Comparison of ENCODE assay signal across 24 cellular contexts in the genomic region with DNA sequence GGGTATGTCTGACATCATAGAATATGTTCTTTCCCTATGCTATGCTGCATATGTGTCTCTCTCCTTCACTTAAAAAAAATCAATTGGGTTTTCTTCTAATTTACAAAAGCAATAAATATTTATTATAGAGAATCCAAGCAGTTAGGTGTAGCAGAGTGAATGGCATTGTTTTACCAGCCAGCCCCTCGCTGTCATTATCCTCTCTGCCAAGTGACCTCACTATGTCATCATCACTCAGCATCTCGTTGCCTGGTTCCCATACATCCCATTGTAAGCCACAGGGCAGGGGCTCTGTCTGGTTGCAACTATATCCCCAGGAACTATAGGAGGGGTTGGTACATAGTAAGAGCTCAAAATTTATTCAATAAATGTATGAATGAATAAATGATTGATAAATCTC. TPM values are rescaled to one million over a fixed set of nuclear protein-coding genes. Genes with fewer than 3 reads are reported as not detected.
DNase-seq lines count a peak whose midpoint lies in the region; ATAC-seq and TF ChIP-seq lines count a peak whose summit lies in the region.
"Had no signal": no experiment of that assay in that cellular context is flagged by ENCODE, and none has a peak within 500 bp of the region (broad histone marks: within the 10 kb centered on the region; RNA-seq: fewer than 3 reads in every experiment).

No MANE protein-coding gene starts in this region.

- no TSS peak for BruUV-seq in PC-3 (replicated peaks; lab: Mats Ljungman, UMichigan)

- POLR2A ChIA-PET in PC-3 (lab: Charles Lee; ENCODE audit: unreplicated experiment), result no interaction called here

- TF ChIP-seq RAD21 in neural cell (conservative IDR thresholded peaks at IDR 0.05), result no peak

- H3K9me3 ChIP-seq in neural cell (ENCODE audit: low read length) (no peaks in the 10 kb centered on the region), PC-3 (ENCODE audit: low read length) (no peaks in the 10 kb centered on the region)
- H3K9me3 ChIP-seq: BLaER1, Peyer's patch had no signal

- H3K36me3 ChIP-seq in neural cell (ENCODE audit: insufficient read depth, low read length), result no peaks in the 10 kb centered on the region
- no peaks in the 10 kb centered on the region for H3K36me3 ChIP-seq in PC-3 (ENCODE audit: low read depth, low read length)
- H3K36me3 ChIP-seq: BLaER1, Peyer's patch had no signal

- no peaks in the 10 kb centered on the region for H3K79me2 ChIP-seq in neural cell (replicated peaks; ENCODE audit: insufficient read depth, low read length)
- no peaks in the 10 kb centered on the region for H3K79me2 ChIP-seq in PC-3 (ENCODE audit: low read length)

- TF ChIP-seq EP300 in neural cell (conservative IDR thresholded peaks at IDR 0.05; ENCODE audit: poor library complexity, severe bottlenecking), result no peak

- no peaks in the 10 kb centered on the region for H3K27me3 ChIP-seq in neural cell (ENCODE audit: insufficient read depth, low read depth, low read length)
- H3K27me3 ChIP-seq in PC-3 (ENCODE audit: low read length), result no peaks in the 10 kb centered on the region; the same call in 1 of the 2 replicates
- H3K27me3 ChIP-seq: BLaER1, Peyer's patch had no signal

- no peaks in the 10 kb centered on the region for H3K4me1 ChIP-seq in PC-3 (ENCODE audit: insufficient read depth, low read length)
- H3K4me1 ChIP-seq: BLaER1, Peyer's patch had no signal

- ATAC-seq in PC-3 (no peak), HG03139 (IDR thresholded peaks at IDR 0.05; ENCODE audit: unreplicated experiment) (no peak)
- ATAC-seq: GM12878, HCT116 had no signal

- H3K4me3 ChIP-seq in neural cell (ENCODE audit: low read length) (no peak overlapping the region), PC-3 (ENCODE audit: low read length) (no peak overlapping the region)
- H3K4me3 ChIP-seq: BLaER1, GM12878, Peyer's patch, SK-N-MC had no signal

- no peak overlapping the region for H2AFZ ChIP-seq in neural cell (ENCODE audit: low read depth, low read length)
- no peak overlapping the region for H2AFZ ChIP-seq in PC-3 (ENCODE audit: low read length)

- in situ Hi-C loops in G401 (cut with HindIII; ENCODE audit: low sequenced_read_pairs), result no loop called here

- H3K27ac ChIP-seq in neural cell (ENCODE audit: low read length) (peak overlapping the region; percentile 64), PC-3 (ENCODE audit: low read length) (no peak overlapping the region)
- H3K27ac ChIP-seq: BLaER1, HL-60, Peyer's patch, SK-N-MC had no signal

- DNase-seq in G401 (ENCODE audit: low spot score), result peak; percentile 8
- DNase-seq in NCI-H146 treated with DMSO at 0.1 percent for 48 hours (lab: John Stamatoyannopoulos, UW; ENCODE audit: unreplicated experiment), result peak; percentile 17
- DNase-seq in NCI-H748 treated with DMSO at 0.1 percent for 48 hours (lab: John Stamatoyannopoulos, UW), result peak; percentile 15
- no peak for DNase-seq in PC-3
- DNase-seq in activated T-cell treated with anti-CD3 and anti-CD28 coated beads, Interleukin-2, amount 50 U/mL, for 1 hour, result no peak
- DNase-seq: CD4-positive, CD25-positive, alpha-beta regulatory T cell; DMS153; DND-41; GOT3; Karpas-422; NCI-H1092 treated with DMSO at 0.1 percent for 48 hours; NCI-H1436; NCI-H345; NCI-H510A treated with DMSO at 0.1 percent for 48 hours; Peyer's patch; SHP77 treated with DMSO at 0.1 percent for 48 hours had no signal

- H3K4me2 ChIP-seq in neural cell (ENCODE audit: low read length) (no peak overlapping the region), PC-3 (ENCODE audit: low read length) (no peak overlapping the region)
- H3K4me2 ChIP-seq: BLaER1 had no signal

- H4K20me1 ChIP-seq in neural cell (ENCODE audit: insufficient read depth) (no peaks in the 10 kb centered on the region), PC-3 (ENCODE audit: low read length) (no peaks in the 10 kb centered on the region)
- H4K20me1 ChIP-seq: BLaER1 had no signal

- CTCF ChIA-PET in PC-3 (lab: Charles Lee), result no interaction called here

- H3F3A ChIP-seq in neural cell (ENCODE audit: insufficient read depth, low read length, poor library complexity, severe bottlenecking) (no peaks in the 10 kb centered on the region), PC-3 (ENCODE audit: low read length, unreplicated experiment) (no peaks in the 10 kb centered on the region)

- no peaks in the 10 kb centered on the region for H3K9me2 ChIP-seq in neural cell (ENCODE audit: insufficient read depth, low read length)
- H3K9me2 ChIP-seq in PC-3 (replicated peaks; ENCODE audit: low read length), result no peaks in the 10 kb centered on the region

- intact Hi-C loops in PC-3 (cut with micrococcal nuclease), result no loop called here

- H3K9ac ChIP-seq in neural cell (ENCODE audit: low read length) (no peak overlapping the region), PC-3 (ENCODE audit: low read length) (no peak overlapping the region)
- H3K9ac ChIP-seq: BLaER1 had no signal

- no peak for TF ChIP-seq CTCF in neural cell (IDR thresholded peaks at IDR 0.05; ENCODE audit: poor library complexity, severe bottlenecking)
- no peak for TF ChIP-seq CTCF in PC-3 (conservative IDR thresholded peaks at IDR 0.05; ENCODE audit: low read depth, low read length)

TF ChIP-seq in neural cell, 6 proteins besides CTCF, POLR2A, EP300 and RAD21:
- TF ChIP-seq SMC3 (conservative IDR thresholded peaks at IDR 0.05; ENCODE audit: poor library complexity) (no peak), EZH2 (IDR thresholded peaks at IDR 0.05; ENCODE audit: borderline replicate concordance, insufficient read depth, low read length, poor library complexity, severe bottlenecking) (no peak), POLR2AphosphoS5 (IDR thresholded peaks at IDR 0.05) (no peak), MXI1 (conservative IDR thresholded peaks at IDR 0.05; ENCODE audit: poor library complexity, severe bottlenecking) (no peak), TAF1 (IDR thresholded peaks at IDR 0.05; ENCODE audit: low read depth) (no peak)
- TF ChIP-seq, protein P1, sequence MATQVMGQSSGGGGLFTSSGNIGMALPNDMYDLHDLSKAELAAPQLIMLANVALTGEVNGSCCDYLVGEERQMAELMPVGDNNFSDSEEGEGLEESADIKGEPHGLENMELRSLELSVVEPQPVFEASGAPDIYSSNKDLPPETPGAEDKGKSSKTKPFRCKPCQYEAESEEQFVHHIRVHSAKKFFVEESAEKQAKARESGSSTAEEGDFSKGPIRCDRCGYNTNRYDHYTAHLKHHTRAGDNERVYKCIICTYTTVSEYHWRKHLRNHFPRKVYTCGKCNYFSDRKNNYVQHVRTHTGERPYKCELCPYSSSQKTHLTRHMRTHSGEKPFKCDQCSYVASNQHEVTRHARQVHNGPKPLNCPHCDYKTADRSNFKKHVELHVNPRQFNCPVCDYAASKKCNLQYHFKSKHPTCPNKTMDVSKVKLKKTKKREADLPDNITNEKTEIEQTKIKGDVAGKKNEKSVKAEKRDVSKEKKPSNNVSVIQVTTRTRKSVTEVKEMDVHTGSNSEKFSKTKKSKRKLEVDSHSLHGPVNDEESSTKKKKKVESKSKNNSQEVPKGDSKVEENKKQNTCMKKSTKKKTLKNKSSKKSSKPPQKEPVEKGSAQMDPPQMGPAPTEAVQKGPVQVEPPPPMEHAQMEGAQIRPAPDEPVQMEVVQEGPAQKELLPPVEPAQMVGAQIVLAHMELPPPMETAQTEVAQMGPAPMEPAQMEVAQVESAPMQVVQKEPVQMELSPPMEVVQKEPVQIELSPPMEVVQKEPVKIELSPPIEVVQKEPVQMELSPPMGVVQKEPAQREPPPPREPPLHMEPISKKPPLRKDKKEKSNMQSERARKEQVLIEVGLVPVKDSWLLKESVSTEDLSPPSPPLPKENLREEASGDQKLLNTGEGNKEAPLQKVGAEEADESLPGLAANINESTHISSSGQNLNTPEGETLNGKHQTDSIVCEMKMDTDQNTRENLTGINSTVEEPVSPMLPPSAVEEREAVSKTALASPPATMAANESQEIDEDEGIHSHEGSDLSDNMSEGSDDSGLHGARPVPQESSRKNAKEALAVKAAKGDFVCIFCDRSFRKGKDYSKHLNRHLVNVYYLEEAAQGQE (IDR thresholded peaks at IDR 0.05; ENCODE audit: borderline replicate concordance), result no peak

RNA-seq across cellular contexts. Expression of a gene that starts 31.3 kb away (rescaled TPM):
- total RNA-seq in G401 (2014; rRNA removed; shearing (Covaris generic)), result 0.18 and 0.95 TPM in 2 replicates
- 8.3 and 8.5 TPM in 2 replicates for polyA plus RNA-seq in neural cell
- 10.2 and 11.0 TPM in 2 replicates for polyA minus RNA-seq in neural cell
- total RNA-seq in PC-3 (2014; rRNA removed), result 0.84 and 1.2 TPM in 2 replicates
- total RNA-seq: CD4-positive, CD25-positive, alpha-beta regulatory T cell; T-helper 1 cell treated with Interleukin-12 subunit alpha and Interleukin-12 subunit beta and Interleukin-4 antibody, amounts not matched to agents 30 ng/mL and 1 ng/mL, for 36 hours had no signal

RNA-seq across cellular contexts. Expression of a gene that starts 52.1 kb away (rescaled TPM):
- 41.1 and 58.3 TPM in 2 replicates for total RNA-seq in G401 (2014; rRNA removed; shearing (Covaris generic))
- 49.0 and 53.4 TPM in 2 replicates for polyA plus RNA-seq in neural cell
- 45.5 and 49.9 TPM in 2 replicates for polyA minus RNA-seq in neural cell
- total RNA-seq in PC-3 (2014; rRNA removed), result 20.6 and 24.2 TPM in 2 replicates

RNA-seq across cellular contexts. Expression of a gene that starts 52.2 kb away (rescaled TPM):
- 33.2 and 48.0 TPM in 2 replicates for total RNA-seq in G401 (2014; rRNA removed; shearing (Covaris generic))
- polyA plus RNA-seq in neural cell, result 9.9 and 14.2 TPM in 2 replicates
- polyA minus RNA-seq in neural cell, result 7.5 and 9.6 TPM in 2 replicates
- 13.5 and 17.9 TPM in 2 replicates for total RNA-seq in PC-3 (2014; rRNA removed)

Comparison
In these comparisons a context has a peak if more than half of its experiments do, and no peak if none do; other contexts are left out.
1. DNase-seq: peak in G401 (single experiment), NCI-H146 treated with DMSO at 0.1 percent for 48 hours (single experiment) and NCI-H748 treated with DMSO at 0.1 percent for 48 hours (single experiment); none in PC-3 (single experiment) and activated T-cell treated with anti-CD3 and anti-CD28 coated beads, Interleukin-2, amount 50 U/mL, for 1 hour (single experiment).